ENCODE assay signal across 12 cellular contexts in genomic region chr17:80931421-80932265, GRCh38. TPM values are rescaled to one million over a fixed set of nuclear protein-coding genes. Genes with fewer than 3 reads are reported as not detected.
DNase-seq lines count a peak whose midpoint lies in the region; ATAC-seq and TF ChIP-seq lines count a peak whose summit lies in the region.
"Had no signal": no experiment of that assay in that cellular context is flagged by ENCODE, and none has a peak within 500 bp of the region (broad histone marks: within the 10 kb centered on the region; RNA-seq: fewer than 3 reads in every experiment).

No MANE protein-coding gene starts in this region.

- TF ChIP-seq CTCF in fibroblast of the aortic adventitia (IDR thresholded peaks at IDR 0.05; ENCODE audit: insufficient read depth, low read length), result no peak
- no peak for TF ChIP-seq CTCF in retinal pigment epithelial cell (conservative IDR thresholded peaks at IDR 0.05; ENCODE audit: low read depth, low read length)
- TF ChIP-seq CTCF in mesothelial cell of epicardium (IDR thresholded peaks at IDR 0.05; ENCODE audit: unreplicated experiment), result no peak

- no peak for ATAC-seq in HG02870 (IDR thresholded peaks at IDR 0.05; ENCODE audit: unreplicated experiment)

- H3K4me1 Mint-ChIP-seq in mesothelial cell of epicardium, result peaks cover 3% of the 10 kb centered on the region

- H3K4me3 ChIP-seq in fibroblast of the aortic adventitia (ENCODE audit: low read depth, low read length) (no peak overlapping the region), retinal pigment epithelial cell (ENCODE audit: low read length) (no peak overlapping the region)
- H3K4me3 ChIP-seq: upper lobe of left lung had no signal

- peak; percentile 20 to 69 (median 61) for DNase-seq in NCI-H1417 (lab: John Stamatoyannopoulos, UW)
- no peak for DNase-seq in NCI-H1417 treated with DMSO at 0.1 percent for 48 hours (lab: John Stamatoyannopoulos, UW)
- peak; percentile 75 for DNase-seq in NCI-H748 (lab: John Stamatoyannopoulos, UW; ENCODE audit: unreplicated experiment)
- peak; percentile 76 for DNase-seq in fibroblast of the aortic adventitia (ENCODE audit: low read depth)
- peak; percentile 29 for DNase-seq in retinal pigment epithelial cell (ENCODE audit: low read depth)
- no peak for DNase-seq in OCI-M2 (lab: John Stamatoyannopoulos, UW; ENCODE audit: unreplicated experiment)
- DNase-seq in mesothelial cell of epicardium (ENCODE audit: low spot score in 2 of 2, unreplicated experiment in 2 of 2), result no peak
- DNase-seq: activated gamma-delta T cell treated with Interleukin-2 at 50 U/mL for 16 hours; stimulated activated CD4-positive, alpha-beta T cell treated with anti-CD3 and anti-CD28 coated beads, Interleukin-1b, Interleukin-23, amount 100 ng/mL, for 48 hours; upper lobe of left lung had no signal

- peaks cover 16% of the 10 kb centered on the region for H3K36me3 Mint-ChIP-seq in mesothelial cell of epicardium

- H3K4me3 Mint-ChIP-seq in mesothelial cell of epicardium, result no peak overlapping the region
- H3K4me3 Mint-ChIP-seq: memory B cell had no signal

- H3K27ac Mint-ChIP-seq in mesothelial cell of epicardium, result no peak overlapping the region
- H3K27ac Mint-ChIP-seq: memory B cell had no signal

- H3K9me3 Mint-ChIP-seq in mesothelial cell of epicardium, result no peaks in the 10 kb centered on the region
- H3K9me3 Mint-ChIP-seq: memory B cell had no signal

- H3K27me3 Mint-ChIP-seq in mesothelial cell of epicardium (ENCODE audit: low read depth), result no peaks in the 10 kb centered on the region
- H3K27me3 Mint-ChIP-seq: memory B cell had no signal

RNA-seq across cellular contexts. Expression of gene CHMP6, which starts 60.0 kb away (rescaled TPM):
- 17.4 TPM in 2 replicates for total RNA-seq in fibroblast of the aortic adventitia (ENCODE audit: low replicate concordance)
- 23.1 to 26.9 TPM (median 26.5 TPM) in 3 replicates for total RNA-seq in mesothelial cell of epicardium

Comparison
In these comparisons a context has a peak if more than half of its experiments do, and no peak if none do; other contexts are left out.
1. DNase-seq: peak in NCI-H1417 (3 of 3), NCI-H748 (single experiment), fibroblast of the aortic adventitia (single experiment) and retinal pigment epithelial cell (single experiment); none in NCI-H1417 treated with DMSO at 0.1 percent for 48 hours (single experiment), OCI-M2 (single experiment) and mesothelial cell of epicardium (0 of 2).